ENCODE assay signal across 10 cellular contexts in the genomic region with DNA sequence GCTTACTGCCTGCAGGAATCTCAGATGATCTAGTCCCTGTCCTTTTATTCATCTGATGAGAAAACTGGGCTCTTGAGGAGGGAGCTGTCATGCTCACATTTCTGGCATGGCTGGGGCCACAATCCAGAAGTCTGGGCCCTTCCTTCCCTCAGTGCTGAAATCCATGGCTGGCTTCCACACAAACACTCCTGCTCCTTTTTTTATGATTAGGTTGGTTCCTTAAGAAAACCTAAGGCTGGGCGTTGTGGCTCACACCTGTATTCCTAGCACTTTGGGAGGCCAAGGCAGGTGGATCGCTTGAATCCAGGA. TPM values are rescaled to one million over a fixed set of nuclear protein-coding genes. Genes with fewer than 3 reads are reported as not detected.
DNase-seq lines count a peak whose midpoint lies in the region; ATAC-seq and TF ChIP-seq lines count a peak whose summit lies in the region.
"Had no signal": no experiment of that assay in that cellular context is flagged by ENCODE, and none has a peak within 500 bp of the region (broad histone marks: within the 10 kb centered on the region; RNA-seq: fewer than 3 reads in every experiment).

No MANE protein-coding gene starts in this region.

- TF ChIP-seq CTCF in AG10803 (conservative IDR thresholded peaks at IDR 0.05; ENCODE audit: low read length) = no peak
- no peak for TF ChIP-seq CTCF in HEK293 (tag by site-specific recombination; IDR thresholded peaks at IDR 0.05)
- no peak for TF ChIP-seq CTCF in brain (conservative IDR thresholded peaks at IDR 0.05)

- POLR2A ChIA-PET in HEK293 (lab: Yijun Ruan, JAX) = interaction anchor here (1.5 kb wide), 1 partner anchor 30 kb away, joined by 6 read pairs; a partner anchor contains a TSS

- peak overlapping the region; percentile 93 for H3K9ac ChIP-seq in mucosa of stomach (ENCODE audit: low read length)

- peak overlapping the region in 3 of 5 experiments; percentile 80 to 96 (median 95) for H3K27ac Mint-ChIP-seq in brain

- peak overlapping the region; percentile 88 to 99 (median 98) for H3K4me3 Mint-ChIP-seq in brain

- H3K9me3 ChIP-seq in HEK293 (ENCODE audit: control insufficient read depth, insufficient read depth, low read depth, low read length) (no peaks in the 10 kb centered on the region), mucosa of stomach (ENCODE audit: control insufficient read depth, low read length) (no peaks in the 10 kb centered on the region)

- peak overlapping the region; percentile 80 for H3K4me3 ChIP-seq in AG10803 (ENCODE audit: low read length)
- H3K4me3 ChIP-seq in HEK293 (ENCODE audit: low read depth, low read length) = peak overlapping the region; percentile 78
- peak overlapping the region; percentile 92 for H3K4me3 ChIP-seq in mucosa of stomach (ENCODE audit: low read length)

- DNase-seq in AG10803 (ENCODE audit: low read depth) (no peak), SIG-M5 (lab: John Stamatoyannopoulos, UW) (no peak), medulla oblongata (ENCODE audit: extremely low spot score) (no peak), SHP77 treated with DMSO at 0.1 percent for 48 hours (lab: John Stamatoyannopoulos, UW) (no peak)
- DNase-seq: activated CD8-positive, alpha-beta memory T cell treated with anti-CD3 and anti-CD28 coated beads, Interleukin-2, amount 50 U/mL, for 4 hours had no signal

- peaks cover 38% of the 10 kb centered on the region for H3K36me3 Mint-ChIP-seq in brain

- H3K27ac ChIP-seq in HEK293 (ENCODE audit: extremely low read depth, low read depth, low read length) = no peak overlapping the region

- H3K4me1 ChIP-seq in HEK293 (ENCODE audit: control insufficient read depth, insufficient read depth, low read length) (no peaks in the 10 kb centered on the region), mucosa of stomach (ENCODE audit: control insufficient read depth, insufficient read depth, low read length) (peaks cover 36% of the 10 kb centered on the region)

- CTCF ChIA-PET in HEK293 (lab: Yijun Ruan, JAX) = interaction anchor here (0.6 kb wide), 1 partner anchor 56 kb away, joined by 3 read pairs; no protein-coding TSS in a partner anchor

- H3K9me3 Mint-ChIP-seq in brain = peaks cover 0 to 4% (median 3%) of the 10 kb centered on the region in 5 experiments

- peaks cover 10% of the 10 kb centered on the region for H3K27me3 Mint-ChIP-seq in brain

- no peaks in the 10 kb centered on the region for H3K36me3 ChIP-seq in HEK293 (ENCODE audit: control insufficient read depth in 2 of 2, insufficient read depth in 1 of 2, low read length in 2 of 2)
- no peaks in the 10 kb centered on the region for H3K36me3 ChIP-seq in mucosa of stomach (ENCODE audit: control insufficient read depth, insufficient read depth, low read length)

- H3K27me3 ChIP-seq in mucosa of stomach (ENCODE audit: control insufficient read depth, insufficient read depth, low read length) = no peaks in the 10 kb centered on the region

- peaks cover 20% of the 10 kb centered on the region for H3K4me1 Mint-ChIP-seq in brain

- ATAC-seq in HG02973 (IDR thresholded peaks at IDR 0.05; ENCODE audit: unreplicated experiment) = no peak
- ATAC-seq: esophagus mucosa had no signal

TF ChIP-seq in HEK293, 187 proteins besides CTCF, POLR2A, EP300 and RAD21:
- TF ChIP-seq ZNF76 (tag by site-specific recombination; IDR thresholded peaks at IDR 0.05; ENCODE audit: borderline replicate concordance, low read depth) (no peak), ZNF423 (tag by site-specific recombination; IDR thresholded peaks at IDR 0.05) (no peak), ZNF24 (tag by site-specific recombination; IDR thresholded peaks at IDR 0.05) (no peak), ZNF16 (tag by site-specific recombination; IDR thresholded peaks at IDR 0.05; ENCODE audit: low read depth) (no peak), ZNF324 (tag by site-specific recombination; IDR thresholded peaks at IDR 0.05) (no peak), SP3 (tag by site-specific recombination; IDR thresholded peaks at IDR 0.05) (no peak), ZNF354C (tag by site-specific recombination; IDR thresholded peaks at IDR 0.05; ENCODE audit: borderline replicate concordance, low read depth) (no peak), ZNF133 (tag by site-specific recombination; IDR thresholded peaks at IDR 0.05) (no peak), ZNF202 (tag by site-specific recombination; IDR thresholded peaks at IDR 0.05; ENCODE audit: borderline replicate concordance) (no peak), ZNF843 (tag by site-specific recombination; IDR thresholded peaks at IDR 0.05) (no peak), ZNF366 (tag by site-specific recombination; conservative IDR thresholded peaks at IDR 0.05) (no peak), ZBTB8A (tag by site-specific recombination; IDR thresholded peaks at IDR 0.05) (no peak), ZBTB20 (tag by site-specific recombination; IDR thresholded peaks at IDR 0.05) (no peak), ZNF239 (tag by site-specific recombination; IDR thresholded peaks at IDR 0.05) (no peak)
- TF ChIP-seq, protein P1, sequence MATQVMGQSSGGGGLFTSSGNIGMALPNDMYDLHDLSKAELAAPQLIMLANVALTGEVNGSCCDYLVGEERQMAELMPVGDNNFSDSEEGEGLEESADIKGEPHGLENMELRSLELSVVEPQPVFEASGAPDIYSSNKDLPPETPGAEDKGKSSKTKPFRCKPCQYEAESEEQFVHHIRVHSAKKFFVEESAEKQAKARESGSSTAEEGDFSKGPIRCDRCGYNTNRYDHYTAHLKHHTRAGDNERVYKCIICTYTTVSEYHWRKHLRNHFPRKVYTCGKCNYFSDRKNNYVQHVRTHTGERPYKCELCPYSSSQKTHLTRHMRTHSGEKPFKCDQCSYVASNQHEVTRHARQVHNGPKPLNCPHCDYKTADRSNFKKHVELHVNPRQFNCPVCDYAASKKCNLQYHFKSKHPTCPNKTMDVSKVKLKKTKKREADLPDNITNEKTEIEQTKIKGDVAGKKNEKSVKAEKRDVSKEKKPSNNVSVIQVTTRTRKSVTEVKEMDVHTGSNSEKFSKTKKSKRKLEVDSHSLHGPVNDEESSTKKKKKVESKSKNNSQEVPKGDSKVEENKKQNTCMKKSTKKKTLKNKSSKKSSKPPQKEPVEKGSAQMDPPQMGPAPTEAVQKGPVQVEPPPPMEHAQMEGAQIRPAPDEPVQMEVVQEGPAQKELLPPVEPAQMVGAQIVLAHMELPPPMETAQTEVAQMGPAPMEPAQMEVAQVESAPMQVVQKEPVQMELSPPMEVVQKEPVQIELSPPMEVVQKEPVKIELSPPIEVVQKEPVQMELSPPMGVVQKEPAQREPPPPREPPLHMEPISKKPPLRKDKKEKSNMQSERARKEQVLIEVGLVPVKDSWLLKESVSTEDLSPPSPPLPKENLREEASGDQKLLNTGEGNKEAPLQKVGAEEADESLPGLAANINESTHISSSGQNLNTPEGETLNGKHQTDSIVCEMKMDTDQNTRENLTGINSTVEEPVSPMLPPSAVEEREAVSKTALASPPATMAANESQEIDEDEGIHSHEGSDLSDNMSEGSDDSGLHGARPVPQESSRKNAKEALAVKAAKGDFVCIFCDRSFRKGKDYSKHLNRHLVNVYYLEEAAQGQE (tag by site-specific recombination; IDR thresholded peaks at IDR 0.05) = no peak
- TF ChIP-seq, protein P2, sequence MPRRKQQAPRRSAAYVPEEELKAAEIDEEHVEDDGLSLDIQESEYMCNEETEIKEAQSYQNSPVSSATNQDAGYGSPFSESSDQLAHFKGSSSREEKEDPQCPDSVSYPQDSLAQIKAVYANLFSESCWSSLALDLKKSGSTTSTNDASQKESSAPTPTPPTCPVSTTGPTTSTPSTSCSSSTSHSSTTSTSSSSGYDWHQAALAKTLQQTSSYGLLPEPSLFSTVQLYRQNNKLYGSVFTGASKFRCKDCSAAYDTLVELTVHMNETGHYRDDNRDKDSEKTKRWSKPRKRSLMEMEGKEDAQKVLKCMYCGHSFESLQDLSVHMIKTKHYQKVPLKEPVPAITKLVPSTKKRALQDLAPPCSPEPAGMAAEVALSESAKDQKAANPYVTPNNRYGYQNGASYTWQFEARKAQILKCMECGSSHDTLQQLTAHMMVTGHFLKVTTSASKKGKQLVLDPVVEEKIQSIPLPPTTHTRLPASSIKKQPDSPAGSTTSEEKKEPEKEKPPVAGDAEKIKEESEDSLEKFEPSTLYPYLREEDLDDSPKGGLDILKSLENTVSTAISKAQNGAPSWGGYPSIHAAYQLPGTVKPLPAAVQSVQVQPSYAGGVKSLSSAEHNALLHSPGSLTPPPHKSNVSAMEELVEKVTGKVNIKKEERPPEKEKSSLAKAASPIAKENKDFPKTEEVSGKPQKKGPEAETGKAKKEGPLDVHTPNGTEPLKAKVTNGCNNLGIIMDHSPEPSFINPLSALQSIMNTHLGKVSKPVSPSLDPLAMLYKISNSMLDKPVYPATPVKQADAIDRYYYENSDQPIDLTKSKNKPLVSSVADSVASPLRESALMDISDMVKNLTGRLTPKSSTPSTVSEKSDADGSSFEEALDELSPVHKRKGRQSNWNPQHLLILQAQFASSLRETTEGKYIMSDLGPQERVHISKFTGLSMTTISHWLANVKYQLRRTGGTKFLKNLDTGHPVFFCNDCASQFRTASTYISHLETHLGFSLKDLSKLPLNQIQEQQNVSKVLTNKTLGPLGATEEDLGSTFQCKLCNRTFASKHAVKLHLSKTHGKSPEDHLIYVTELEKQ (tag by site-specific recombination; IDR thresholded peaks at IDR 0.05; ENCODE audit: borderline replicate concordance) = no peak
- TF ChIP-seq, protein P3, sequence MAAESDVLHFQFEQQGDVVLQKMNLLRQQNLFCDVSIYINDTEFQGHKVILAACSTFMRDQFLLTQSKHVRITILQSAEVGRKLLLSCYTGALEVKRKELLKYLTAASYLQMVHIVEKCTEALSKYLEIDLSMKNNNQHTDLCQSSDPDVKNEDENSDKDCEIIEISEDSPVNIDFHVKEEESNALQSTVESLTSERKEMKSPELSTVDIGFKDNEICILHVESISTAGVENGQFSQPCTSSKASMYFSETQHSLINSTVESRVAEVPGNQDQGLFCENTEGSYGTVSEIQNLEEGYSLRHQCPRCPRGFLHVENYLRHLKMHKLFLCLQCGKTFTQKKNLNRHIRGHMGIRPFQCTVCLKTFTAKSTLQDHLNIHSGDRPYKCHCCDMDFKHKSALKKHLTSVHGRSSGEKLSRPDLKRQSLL (tag by site-specific recombination; IDR thresholded peaks at IDR 0.05) = no peak
TF ChIP-seq in HEK293: peak in this region for 0.

RNA-seq across cellular contexts. Expression of a gene that starts 1.3 kb away (rescaled TPM):
- 4.1 TPM for polyA plus RNA-seq in brain (ENCODE audit: insufficient read depth, low read depth, low replicate concordance)

RNA-seq across cellular contexts. Expression of a gene that starts 30.1 kb away (rescaled TPM):
- 2,180 TPM for polyA plus RNA-seq in brain (ENCODE audit: insufficient read depth, low read depth, low replicate concordance)
